1 cellular context compared by ENCODE assay signal in genomic region chr14:73194306-73194705, GRCh38. TPM values are rescaled to one million over a fixed set of nuclear protein-coding genes. Genes with fewer than 3 reads are reported as not detected.
"Had no signal": no experiment of that assay in that cellular context is flagged by ENCODE, and none has a peak within 500 bp of the region (broad histone marks: within the 10 kb centered on the region; RNA-seq: fewer than 3 reads in every experiment).

No MANE protein-coding gene starts in this region.

RNA-seq across cellular contexts. Expression of gene PAPLN, which starts 43.0 kb away (rescaled TPM):
- total RNA-seq: G401 had no signal
